In the genomic region with DNA sequence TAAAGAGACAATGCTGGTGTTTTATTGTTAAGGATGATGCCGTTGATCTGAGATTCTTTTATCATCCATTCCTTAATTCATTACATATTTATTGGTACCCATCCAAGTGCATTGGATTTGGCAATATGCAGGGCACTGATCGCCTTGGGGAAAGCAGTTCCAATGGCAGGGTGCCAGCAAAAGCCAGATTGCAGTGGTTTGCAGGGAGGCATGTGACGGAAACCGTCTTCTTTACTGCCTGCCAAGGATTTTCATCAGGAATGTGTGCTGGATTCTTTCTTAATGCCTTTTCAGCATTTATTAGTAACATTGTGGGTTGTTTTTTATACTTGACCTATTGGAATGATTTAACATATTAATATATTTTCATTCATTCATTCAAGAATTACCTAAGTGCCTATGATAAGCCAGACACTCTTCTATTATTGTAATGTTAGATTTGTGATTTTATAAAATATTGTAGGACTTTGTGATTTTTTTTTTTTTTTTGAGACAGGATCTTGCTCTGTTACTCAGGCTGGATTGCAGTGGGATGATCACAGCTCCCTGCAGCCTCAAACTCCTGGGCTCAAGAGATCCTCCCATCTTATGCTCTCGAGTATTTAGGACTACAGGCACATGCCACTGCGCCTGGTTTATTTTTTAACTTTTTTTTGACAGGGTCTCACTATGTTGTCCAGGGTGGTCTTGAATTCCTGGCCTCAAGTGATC, we compare ENCODE assay signal across 8 cellular contexts.
A peak's percentile ranks its signal among the peaks of the same experiment; 100 is the strongest.
DNase-seq lines count a peak whose midpoint lies in the region; ATAC-seq and TF ChIP-seq lines count a peak whose summit lies in the region.

No MANE protein-coding gene starts in this region.

- no peak overlapping the region for H3K9ac ChIP-seq in fibroblast of lung (ENCODE audit: insufficient read depth, low read length)

- H3K4me3 ChIP-seq in fibroblast of lung (replicated peaks in 1 of 4; ENCODE audit: control extremely low read depth in 1 of 4, insufficient read depth in 1 of 4, low read depth in 3 of 4, low read length in 4 of 4): no peak overlapping the region

- no peaks in the 10 kb centered on the region for H3K9me3 Mint-ChIP-seq in immature natural killer cell

- H3K4me1 Mint-ChIP-seq in immature natural killer cell: no peaks in the 10 kb centered on the region

- ATAC-seq in HG03565 (IDR thresholded peaks at IDR 0.05; ENCODE audit: unreplicated experiment): no peak

- DNase-seq in Daoy (ENCODE audit: low read depth) (peak; percentile 80), NCI-H524 treated with DMSO at 0.1 percent for 48 hours (lab: John Stamatoyannopoulos, UW) (peak; percentile 34), fibroblast of lung (ENCODE audit: low read depth in 2 of 2) (peak; percentile 91 to 96), posterior cingulate gyrus (peak; percentile 24 to 88 (median 62)), immature natural killer cell (no peak), DMS53 (lab: John Stamatoyannopoulos, UW) (no peak), SW480 (ENCODE audit: low spot score) (no peak)

- H3K79me2 ChIP-seq in fibroblast of lung (ENCODE audit: control insufficient read depth, insufficient read depth, low read length): no peaks in the 10 kb centered on the region

- no peaks in the 10 kb centered on the region for H3K9me3 ChIP-seq in fibroblast of lung (ENCODE audit: control insufficient read depth, insufficient read depth, low read depth, low read length)

- no peak overlapping the region for H3K27ac Mint-ChIP-seq in immature natural killer cell

- H3K36me3 Mint-ChIP-seq in immature natural killer cell: no peaks in the 10 kb centered on the region

- H2AFZ ChIP-seq in fibroblast of lung (ENCODE audit: low read length): no peak overlapping the region

- no peaks in the 10 kb centered on the region for H4K20me1 ChIP-seq in fibroblast of lung (ENCODE audit: control insufficient read depth, extremely low read depth, insufficient read depth, low read length)

- intact Hi-C loops in posterior cingulate gyrus (cut with DNase I): no loop called here

- no peaks in the 10 kb centered on the region for H3K27me3 ChIP-seq in fibroblast of lung (ENCODE audit: control insufficient read depth, insufficient read depth, low read length)

- H3K27me3 Mint-ChIP-seq in immature natural killer cell (ENCODE audit: low read depth in 3 of 3): peaks cover 1 to 18% (median 4%) of the 10 kb centered on the region in 3 donors

- no peak overlapping the region for H3K4me3 Mint-ChIP-seq in immature natural killer cell

- H3K36me3 ChIP-seq in fibroblast of lung (ENCODE audit: control insufficient read depth, insufficient read depth, low read length): no peaks in the 10 kb centered on the region

- H3K4me1 ChIP-seq in fibroblast of lung (ENCODE audit: control insufficient read depth, extremely low read depth, insufficient read depth, low read length): peaks cover 6% of the 10 kb centered on the region

- peak overlapping the region; percentile 16 for H3K4me2 ChIP-seq in fibroblast of lung (ENCODE audit: extremely low read depth, insufficient read depth, low read length)

- peak overlapping the region; percentile 11 for H3K27ac ChIP-seq in fibroblast of lung (ENCODE audit: insufficient read depth, low read length)

- TF ChIP-seq CTCF in fibroblast of lung (conservative IDR thresholded peaks at IDR 0.05 in 1 of 2, IDR thresholded peaks at IDR 0.05 in 1 of 2; ENCODE audit: low read depth in 1 of 2, low read length in 2 of 2): no peak

Comparison
In these comparisons a context has a peak if more than half of its experiments do, and no peak if none do; other contexts are left out.
1. DNase-seq: peak in Daoy (single experiment), NCI-H524 treated with DMSO at 0.1 percent for 48 hours (single experiment), fibroblast of lung (2 of 2) and posterior cingulate gyrus (10 of 10); none in immature natural killer cell (0 of 3), DMS53 (single experiment) and SW480 (single experiment).